ENCODE assay signal across 10 cellular contexts in the genomic region with DNA sequence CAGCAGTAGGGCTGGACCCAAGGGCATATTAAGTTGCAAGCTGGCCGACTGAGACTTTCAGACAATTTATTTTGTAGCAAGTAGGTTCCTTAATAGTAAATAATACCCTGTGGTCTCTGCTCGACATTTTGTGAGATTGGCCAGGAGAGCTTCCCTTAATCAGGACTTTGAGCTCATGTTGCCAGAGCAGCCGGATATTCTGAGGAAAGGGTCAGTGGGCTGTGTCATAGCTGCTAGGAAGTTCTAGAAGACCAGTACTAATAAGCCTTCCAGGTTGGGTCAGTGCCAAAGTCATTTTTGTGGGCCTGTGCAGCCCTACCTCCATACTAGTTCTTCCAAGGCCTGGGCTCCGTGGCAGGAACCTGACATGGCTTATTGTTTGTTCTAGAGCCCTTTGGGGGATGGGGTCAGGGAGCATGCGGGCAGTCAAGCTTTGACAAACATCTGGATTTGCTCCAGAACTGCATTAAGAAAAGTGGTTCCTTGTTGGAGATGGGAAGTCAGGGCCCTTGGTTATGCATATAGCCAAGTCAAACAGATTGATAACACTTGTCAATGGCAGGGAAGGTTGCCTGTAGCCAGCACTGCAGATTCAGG. TPM values are rescaled to one million over a fixed set of nuclear protein-coding genes. Genes with fewer than 3 reads are reported as not detected.
DNase-seq lines count a peak whose midpoint lies in the region; ATAC-seq and TF ChIP-seq lines count a peak whose summit lies in the region.
"Had no signal": no experiment of that assay in that cellular context is flagged by ENCODE, and none has a peak within 500 bp of the region (broad histone marks: within the 10 kb centered on the region; RNA-seq: fewer than 3 reads in every experiment).

No MANE protein-coding gene starts in this region.

- H2AK5ac ChIP-seq in IMR-90 (ENCODE audit: low read depth, low read length) = no peak overlapping the region

- H4K5ac ChIP-seq in IMR-90 (ENCODE audit: low read depth, low read length) = no peak overlapping the region

- dilution Hi-C loops in IMR-90 (cut with HindIII; ENCODE audit: low sequenced_read_pairs, unreplicated experiment) = no loop called here

- peaks cover 77% of the 10 kb centered on the region for H3K4me1 Mint-ChIP-seq in activated T-cell treated with anti-CD3 and anti-CD28 coated beads, Interleukin-2, amount 50 U/mL, for 4 hours (ENCODE audit: low read depth)

- H3K9ac ChIP-seq in IMR-90 (ENCODE audit: low read depth, low read length) = no peak overlapping the region

- no TSS peak for BruUV-seq in IMR-90 (replicated peaks; lab: Mats Ljungman, UMichigan)

- peaks cover 30% of the 10 kb centered on the region for H3K4me1 ChIP-seq in IMR-90 (ENCODE audit: control insufficient read depth, insufficient read depth, low read length)

- H4K91ac ChIP-seq in IMR-90 (ENCODE audit: insufficient read depth, low read depth, low read length) = no peak overlapping the region

- POLR2A ChIA-PET in IMR-90 (lab: Charles Lee; ENCODE audit: unreplicated experiment) = no interaction called here

- H3K14ac ChIP-seq in IMR-90 (replicated peaks; ENCODE audit: low read depth, low read length) = no peak overlapping the region; the same call in 1 of the 2 replicates

- no peak overlapping the region for H3K27ac ChIP-seq in IMR-90 (ENCODE audit: insufficient read depth, low read length)
- H3K27ac ChIP-seq: SJSA1 had no signal

- H2BK20ac ChIP-seq in IMR-90 (ENCODE audit: low read depth, low read length) = no peak overlapping the region

- no peaks in the 10 kb centered on the region for H3K27me3 ChIP-seq in IMR-90 (ENCODE audit: control insufficient read depth, insufficient read depth, low read length)
- H3K27me3 ChIP-seq: SJSA1 had no signal

- in situ Hi-C loops in IMR-90 (cut with MboI; ENCODE audit: low sequenced_read_pairs) = no loop called here

- DNase-seq in IMR-90 (no peak), cardiac fibroblast (ENCODE audit: low read depth in 2 of 2) (peak; percentile 20 to 55), left lobe of liver (ENCODE audit: low spot score) (peak; percentile 55), smooth muscle cell of the brain vasculature (ENCODE audit: low read depth, low spot score) (peak; percentile 37), ureter (ENCODE audit: low spot score) (no peak), DMS79 treated with DMSO at 0.1 percent for 48 hours (lab: John Stamatoyannopoulos, UW) (no peak)
- DNase-seq in activated CD8-positive, alpha-beta memory T cell treated with anti-CD3 and anti-CD28 coated beads, Interleukin-2, amount 50 U/mL, for 4 hours = no peak
- no peak for DNase-seq in activated T-cell treated with anti-CD3 and anti-CD28 coated beads, Interleukin-2, amount 50 U/mL, for 4 hours
- DNase-seq: NCI-H1092 had no signal

- H3K4me2 ChIP-seq in IMR-90 (ENCODE audit: low read depth, low read length) = peak overlapping the region; percentile 18; the same call in 1 of the 2 replicates

- H3K79me1 ChIP-seq in IMR-90 (ENCODE audit: low read depth in 1 of 2, low read length in 2 of 2) = peaks cover 28 to 85% of the 10 kb centered on the region in 2 experiments

- H4K20me1 ChIP-seq in IMR-90 (ENCODE audit: insufficient read depth, low read length) = peaks cover 91% of the 10 kb centered on the region

- TF ChIP-seq CTCF in IMR-90 (conservative IDR thresholded peaks at IDR 0.05; ENCODE audit: low read depth, low read length) = no peak
- no peak for TF ChIP-seq CTCF in cardiac fibroblast (IDR thresholded peaks at IDR 0.05; ENCODE audit: low read depth, low read length)

- H3K36me3 Mint-ChIP-seq in activated T-cell treated with anti-CD3 and anti-CD28 coated beads, Interleukin-2, amount 50 U/mL, for 4 hours (ENCODE audit: insufficient read depth) = peaks cover 37% of the 10 kb centered on the region

- H3K23ac ChIP-seq in IMR-90 (ENCODE audit: low read depth, low read length) = no peak overlapping the region

- no peak overlapping the region for H2BK5ac ChIP-seq in IMR-90 (ENCODE audit: low read depth, low read length, poor library complexity, severe bottlenecking)

- no peak for ATAC-seq in IMR-90 (ENCODE audit: low read depth)
- ATAC-seq in left lobe of liver = peak; percentile 61
- ATAC-seq in activated T-cell treated with anti-CD3 and anti-CD28 coated beads, Interleukin-2, amount 50 U/mL, for 4 hours = no peak

- H3K9me3 Mint-ChIP-seq in activated T-cell treated with anti-CD3 and anti-CD28 coated beads, Interleukin-2, amount 50 U/mL, for 4 hours = no peaks in the 10 kb centered on the region

- H3K4me3 ChIP-seq in IMR-90 (ENCODE audit: insufficient read depth, low read depth, low read length) = no peak overlapping the region
- H3K4me3 ChIP-seq in cardiac fibroblast (replicated peaks in 1 of 2; ENCODE audit: low read depth in 2 of 2, low read length in 2 of 2) = no peak overlapping the region
- H3K4me3 ChIP-seq: SJSA1 had no signal

- H2BK15ac ChIP-seq in IMR-90 (ENCODE audit: low read depth, low read length) = no peak overlapping the region

- H3K56ac ChIP-seq in IMR-90 (ENCODE audit: extremely low read depth, insufficient read depth, low read length) = no peak overlapping the region

- no peak overlapping the region for H3K4me3 Mint-ChIP-seq in activated T-cell treated with anti-CD3 and anti-CD28 coated beads, Interleukin-2, amount 50 U/mL, for 4 hours

- no peak overlapping the region for H2BK120ac ChIP-seq in IMR-90 (ENCODE audit: low read depth, low read length)

- no peak overlapping the region for H3K4ac ChIP-seq in IMR-90 (ENCODE audit: low read depth, low read length)

- H3K18ac ChIP-seq in IMR-90 (ENCODE audit: low read depth, low read length) = no peak overlapping the region

- intact Hi-C loops in IMR-90 (cut with micrococcal nuclease) = no loop called here

- TF ChIP-seq POLR2A in IMR-90 (IDR thresholded peaks at IDR 0.05; ENCODE audit: low read depth, low read length) = no peak

- 83% methylated on average over 1 of the region's 5 CpGs; no CpG with 5 or more reads in 1 of the 2 experiments for WGBS in IMR-90 (ENCODE audit: extremely low coverage in 2 of 2, insufficient read length in 1 of 2), 2 experiments

- peaks cover 39% of the 10 kb centered on the region for H3K9me1 ChIP-seq in IMR-90 (ENCODE audit: insufficient read depth, low read length)

- no peak overlapping the region for H2AFZ ChIP-seq in IMR-90 (replicated peaks; ENCODE audit: low read length, poor library complexity)

- H4K8ac ChIP-seq in IMR-90 (ENCODE audit: low read depth in 2 of 2, low read length in 2 of 2) = no peak overlapping the region

- no peaks in the 10 kb centered on the region for H3K27me3 Mint-ChIP-seq in activated T-cell treated with anti-CD3 and anti-CD28 coated beads, Interleukin-2, amount 50 U/mL, for 4 hours (ENCODE audit: low read depth)

- TF ChIP-seq RAD21 in IMR-90 (IDR thresholded peaks at IDR 0.05; ENCODE audit: low read length) = no peak

- no peaks in the 10 kb centered on the region for H3K9me3 ChIP-seq in IMR-90 (ENCODE audit: control insufficient read depth, insufficient read depth, low read length)
- H3K9me3 ChIP-seq: SJSA1 had no signal

- H2AK9ac ChIP-seq in IMR-90 (replicated peaks; ENCODE audit: low read depth, low read length, poor library complexity) = no peak overlapping the region

- peaks cover 45% of the 10 kb centered on the region for H3K36me3 ChIP-seq in IMR-90 (ENCODE audit: control insufficient read depth, insufficient read depth, low read length)

- CTCF ChIA-PET in IMR-90 (lab: Yijun Ruan, JAX) = no interaction called here

TF ChIP-seq in IMR-90, 13 proteins besides CTCF, POLR2A, EP300 and RAD21 (continues in another document):
- TF ChIP-seq RFX5 (IDR thresholded peaks at IDR 0.05; ENCODE audit: low read depth, low read length) = no peak
- no peak for TF ChIP-seq RCOR1 (IDR thresholded peaks at IDR 0.05; ENCODE audit: insufficient replicate concordance, low read length)
- no peak for TF ChIP-seq SMC3 (IDR thresholded peaks at IDR 0.05; ENCODE audit: low read depth, low read length)
- no peak for TF ChIP-seq NFE2L2 (IDR thresholded peaks at IDR 0.05; ENCODE audit: low read depth, low read length)
- TF ChIP-seq MAFK (IDR thresholded peaks at IDR 0.05; ENCODE audit: low read depth, low read length) = no peak
- no peak for TF ChIP-seq CEBPB (IDR thresholded peaks at IDR 0.05; ENCODE audit: low read depth, low read length)
- no peak for TF ChIP-seq FOS (IDR thresholded peaks at IDR 0.05; ENCODE audit: low read depth, low read length)
- TF ChIP-seq CHD1 (IDR thresholded peaks at IDR 0.05; ENCODE audit: low read depth, low read length) = no peak
- no peak for TF ChIP-seq MAZ (IDR thresholded peaks at IDR 0.05; ENCODE audit: borderline replicate concordance, low read depth, low read length)
- TF ChIP-seq, protein P1, sequence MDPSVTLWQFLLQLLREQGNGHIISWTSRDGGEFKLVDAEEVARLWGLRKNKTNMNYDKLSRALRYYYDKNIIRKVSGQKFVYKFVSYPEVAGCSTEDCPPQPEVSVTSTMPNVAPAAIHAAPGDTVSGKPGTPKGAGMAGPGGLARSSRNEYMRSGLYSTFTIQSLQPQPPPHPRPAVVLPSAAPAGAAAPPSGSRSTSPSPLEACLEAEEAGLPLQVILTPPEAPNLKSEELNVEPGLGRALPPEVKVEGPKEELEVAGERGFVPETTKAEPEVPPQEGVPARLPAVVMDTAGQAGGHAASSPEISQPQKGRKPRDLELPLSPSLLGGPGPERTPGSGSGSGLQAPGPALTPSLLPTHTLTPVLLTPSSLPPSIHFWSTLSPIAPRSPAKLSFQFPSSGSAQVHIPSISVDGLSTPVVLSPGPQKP (IDR thresholded peaks at IDR 0.05; ENCODE audit: borderline replicate concordance, low read depth, low read length) = no peak
- TF ChIP-seq BHLHE40 (IDR thresholded peaks at IDR 0.05; ENCODE audit: low read depth, low read length) = no peak
- TF ChIP-seq MXI1 (IDR thresholded peaks at IDR 0.05; ENCODE audit: borderline replicate concordance, low read depth, low read length) = no peak

RNA-seq across cellular contexts. Expression of a gene that starts 7.5 kb away (rescaled TPM):
- total RNA-seq in IMR-90 (2012; rRNA removed) = 79.6 and 86.1 TPM in 2 replicates
- polyA plus RNA-seq in IMR-90 (2012; rRNA removed) = 54.6 and 57.6 TPM in 2 replicates
- polyA plus RNA-seq in IMR-90 (2012; cell fraction: cytosol; rRNA removed) = 48.0 and 70.0 TPM in 2 replicates
- 28.3 and 30.6 TPM in 2 replicates for polyA plus RNA-seq in IMR-90 (2012; cell fraction: nucleus; rRNA removed; ENCODE audit: low replicate concordance)
- total RNA-seq in left lobe of liver = 69.2 TPM
- 87.9 TPM for total RNA-seq in ureter
- 100 to 1,000 TPM; 112 to 120 (median 114) TPM for total RNA-seq in activated T-cell treated with anti-CD3 and anti-CD28 coated beads, Interleukin-2, amount 50 U/mL, for 4 hours

RNA-seq across cellular contexts. Expression of a gene that starts 34.3 kb away (rescaled TPM):
- 34.2 and 40.1 TPM in 2 replicates for total RNA-seq in IMR-90 (2012; rRNA removed)
- polyA plus RNA-seq in IMR-90 (2012; rRNA removed) = 52.9 and 57.9 TPM in 2 replicates
- 29.8 and 72.4 TPM in 2 replicates for polyA plus RNA-seq in IMR-90 (2012; cell fraction: cytosol; rRNA removed)
- 53.9 and 145 TPM in 2 replicates for polyA plus RNA-seq in IMR-90 (2012; cell fraction: nucleus; rRNA removed; ENCODE audit: low replicate concordance)
- total RNA-seq in left lobe of liver = 3.3 TPM
- 18.5 TPM for total RNA-seq in ureter
- total RNA-seq in activated T-cell treated with anti-CD3 and anti-CD28 coated beads, Interleukin-2, amount 50 U/mL, for 4 hours = 10 to 100 TPM; 18.1 to 19.8 (median 19.0) TPM

Comparison
In these comparisons a context has a peak if more than half of its experiments do, and no peak if none do; other contexts are left out.
1. DNase-seq: peak in cardiac fibroblast (2 of 2), left lobe of liver (single experiment) and smooth muscle cell of the brain vasculature (single experiment); none in IMR-90 (single experiment), ureter (single experiment), DMS79 treated with DMSO at 0.1 percent for 48 hours (single experiment), activated CD8-positive, alpha-beta memory T cell treated with anti-CD3 and anti-CD28 coated beads, Interleukin-2, amount 50 U/mL, for 4 hours (single experiment) and activated T-cell treated with anti-CD3 and anti-CD28 coated beads, Interleukin-2, amount 50 U/mL, for 4 hours (single experiment).